9 cellular contexts compared by ENCODE assay signal in genomic region chr1:8217809-8218208, GRCh38.
DNase-seq lines count a peak whose midpoint lies in the region; ATAC-seq and TF ChIP-seq lines count a peak whose summit lies in the region.
"Had no signal": no experiment of that assay in that cellular context is flagged by ENCODE, and none has a peak within 500 bp of the region (broad histone marks: within the 10 kb centered on the region; RNA-seq: fewer than 3 reads in every experiment).

No MANE protein-coding gene starts in this region.

- no peak for TF ChIP-seq CTCF in CD14-positive monocyte (IDR thresholded peaks at IDR 0.05)
- no peak for TF ChIP-seq CTCF in Peyer's patch (IDR thresholded peaks at IDR 0.05)
- no peak for TF ChIP-seq CTCF in gastroesophageal sphincter (IDR thresholded peaks at IDR 0.05)
- no peak for TF ChIP-seq CTCF in psoas muscle (IDR thresholded peaks at IDR 0.05)

- H3K4me3 ChIP-seq in Peyer's patch (peak overlapping the region in 3 of 4 donors; percentile 16 to 64 (median 55)), gastroesophageal sphincter (peak overlapping the region in 1 of 2 donors; percentile 59), psoas muscle (peak overlapping the region; percentile 64)

- no peaks in the 10 kb centered on the region for H3K36me3 ChIP-seq in Peyer's patch
- no peaks in the 10 kb centered on the region for H3K36me3 ChIP-seq in gastroesophageal sphincter
- H3K36me3 ChIP-seq in psoas muscle (ENCODE audit: insufficient read depth in 1 of 2, low read depth in 1 of 2): no peaks in the 10 kb centered on the region

- intact Hi-C loops in CD14-positive monocyte (cut with micrococcal nuclease): no loop called here
- intact Hi-C loops in psoas muscle (cut with DNase I): no loop called here

- ATAC-seq in gastroesophageal sphincter (no peak), psoas muscle (no peak), GM21717 (IDR thresholded peaks at IDR 0.05; ENCODE audit: unreplicated experiment) (no peak)

- no peak for TF ChIP-seq POLR2A in Peyer's patch (IDR thresholded peaks at IDR 0.05)
- no peak for TF ChIP-seq POLR2A in gastroesophageal sphincter (IDR thresholded peaks at IDR 0.05)

- peaks cover 3 to 5% of the 10 kb centered on the region in 2 donors for H3K36me3 Mint-ChIP-seq in CD14-positive monocyte

- peaks cover 44% of the 10 kb centered on the region for H3K4me1 Mint-ChIP-seq in CD14-positive monocyte

- peak overlapping the region; percentile 64 to 74 for H3K4me3 Mint-ChIP-seq in CD14-positive monocyte

- H3K9me3 Mint-ChIP-seq in CD14-positive monocyte: peaks cover 0 to 5% (median 0%) of the 10 kb centered on the region in 7 donors

- TF ChIP-seq EP300 in gastroesophageal sphincter (IDR thresholded peaks at IDR 0.05): no peak

- H3K27ac ChIP-seq in Peyer's patch (peak overlapping the region in 3 of 4 donors; percentile 57 to 75 (median 70)), gastroesophageal sphincter (peak overlapping the region in 3 of 4 donors; percentile 81 to 87 (median 87)), psoas muscle (peak overlapping the region; percentile 16)

- H3K27me3 ChIP-seq in Peyer's patch (no peaks in the 10 kb centered on the region), gastroesophageal sphincter (no peaks in the 10 kb centered on the region), psoas muscle (ENCODE audit: insufficient read depth in 3 of 3, low read length in 2 of 3) (peaks cover 0 to 5% (median 0%) of the 10 kb centered on the region in 3 donors)

- peak overlapping the region in 3 of 7 donors; percentile 30 to 63 (median 45) for H3K27ac Mint-ChIP-seq in CD14-positive monocyte

- WGBS in gastroesophageal sphincter (ENCODE audit: low coverage in 1 of 2), 2 donors: 86% methylated on average over 1 of the region's 4 CpGs; no CpG with 5 or more reads in 1 of the 2 donors
- 61 to 72% (median 66%) methylated on average over 4 of the region's 4 CpGs for WGBS in psoas muscle, 3 donors

- no peak for DNase-seq in CD14-positive monocyte (ENCODE audit: low spot score)
- DNase-seq in Peyer's patch: no peak
- no peak for DNase-seq in psoas muscle
- DNase-seq in RKO (ENCODE audit: low spot score): no peak
- DNase-seq in NCI-H1417 treated with DMSO at 0.1 percent for 48 hours (lab: John Stamatoyannopoulos, UW): no peak
- no peak for DNase-seq in globus pallidus (ENCODE audit: low spot score)
- DNase-seq: NCI-H2081 treated with DMSO at 0.1 percent for 48 hours had no signal

- peaks cover 15 to 32% (median 20%) of the 10 kb centered on the region in 3 donors for H3K27me3 Mint-ChIP-seq in CD14-positive monocyte (ENCODE audit: low read depth in 3 of 3)

- peaks cover 0 to 8% (median 2%) of the 10 kb centered on the region in 4 donors for H3K4me1 ChIP-seq in Peyer's patch
- H3K4me1 ChIP-seq in gastroesophageal sphincter: peaks cover 0 to 48% (median 26%) of the 10 kb centered on the region in 3 donors
- H3K4me1 ChIP-seq in psoas muscle: peaks cover 5% of the 10 kb centered on the region

- H3K9me3 ChIP-seq in Peyer's patch: no peaks in the 10 kb centered on the region
- H3K9me3 ChIP-seq in gastroesophageal sphincter: no peaks in the 10 kb centered on the region
- no peaks in the 10 kb centered on the region for H3K9me3 ChIP-seq in psoas muscle

Comparison
In these comparisons a context has a peak if more than half of its experiments do, and no peak if none do; other contexts are left out.
1. H3K27ac ChIP-seq: peak in every context shown above with its lines; median percentile 87 in gastroesophageal sphincter; 70 in Peyer's patch; 16 in psoas muscle.